10 cellular contexts compared by ENCODE assay signal in genomic region chr3:152508705-152509104, GRCh38.
DNase-seq lines count a peak whose midpoint lies in the region; ATAC-seq and TF ChIP-seq lines count a peak whose summit lies in the region.
"Had no signal": no experiment of that assay in that cellular context is flagged by ENCODE, and none has a peak within 500 bp of the region (broad histone marks: within the 10 kb centered on the region; RNA-seq: fewer than 3 reads in every experiment).

No MANE protein-coding gene starts in this region.

- H3K4me3 Mint-ChIP-seq in naive thymus-derived CD4-positive, alpha-beta T cell: no peak overlapping the region

- ATAC-seq in PC-3 (peak; percentile 48; the same call in 1 of the 2 replicates), gastroesophageal sphincter (no peak), thoracic aorta (ENCODE audit: insufficient number of reproducible peaks, low FRiP score, low read depth) (no peak), GM21528 (IDR thresholded peaks at IDR 0.05; ENCODE audit: low FRiP score, unreplicated experiment) (no peak)
- ATAC-seq in naive thymus-derived CD4-positive, alpha-beta T cell: no peak

- H3K4me1 ChIP-seq in PC-3 (ENCODE audit: insufficient read depth, low read length) (no peaks in the 10 kb centered on the region), gastroesophageal sphincter (no peaks in the 10 kb centered on the region), thoracic aorta (ENCODE audit: control insufficient read depth in 1 of 2, low read depth in 2 of 2) (no peaks in the 10 kb centered on the region)
- H3K4me1 ChIP-seq in naive thymus-derived CD4-positive, alpha-beta T cell (ENCODE audit: control insufficient read depth in 2 of 2, insufficient read depth in 2 of 2, low read length in 2 of 2): no peaks in the 10 kb centered on the region

- no peaks in the 10 kb centered on the region for H3K9me3 ChIP-seq in PC-3 (ENCODE audit: low read length)
- peaks cover 0 to 2% (median 0%) of the 10 kb centered on the region in 3 donors for H3K9me3 ChIP-seq in gastroesophageal sphincter
- no peaks in the 10 kb centered on the region for H3K9me3 ChIP-seq in thoracic aorta
- no peaks in the 10 kb centered on the region for H3K9me3 ChIP-seq in naive thymus-derived CD4-positive, alpha-beta T cell (ENCODE audit: control insufficient read depth in 2 of 3, low read length in 3 of 3)

- TF ChIP-seq CTCF in PC-3 (conservative IDR thresholded peaks at IDR 0.05; ENCODE audit: low read depth, low read length) (peak; percentile 58), gastroesophageal sphincter (IDR thresholded peaks at IDR 0.05) (peak in 3 of 4 experiments; percentile 20 to 26 (median 24)), thoracic aorta (IDR thresholded peaks at IDR 0.05) (peak; percentile 31)

- POLR2A ChIA-PET in PC-3 (lab: Charles Lee; ENCODE audit: unreplicated experiment): no interaction called here
- POLR2A ChIA-PET in naive thymus-derived CD4-positive, alpha-beta T cell (lab: Charles Lee): no interaction called here

- TF ChIP-seq EP300 in gastroesophageal sphincter (IDR thresholded peaks at IDR 0.05): no peak

- no peak for TF ChIP-seq POLR2A in gastroesophageal sphincter (IDR thresholded peaks at IDR 0.05)

- H3K79me2 ChIP-seq in PC-3 (ENCODE audit: low read length): no peaks in the 10 kb centered on the region

- H3K4me1 Mint-ChIP-seq in naive thymus-derived CD4-positive, alpha-beta T cell: peaks cover 0 to 22% (median 0%) of the 10 kb centered on the region in 7 donors

- peaks cover 0 to 6% (median 0%) of the 10 kb centered on the region in 5 donors for H3K27me3 Mint-ChIP-seq in naive thymus-derived CD4-positive, alpha-beta T cell

- DNase-seq in NCI-H748 (lab: John Stamatoyannopoulos, UW; ENCODE audit: unreplicated experiment): peak; percentile 1
- no peak for DNase-seq in NCI-H748 treated with DMSO at 0.1 percent for 48 hours (lab: John Stamatoyannopoulos, UW)
- peak; percentile 61 for DNase-seq in PC-3
- no peak for DNase-seq in thoracic aorta (ENCODE audit: low spot score)
- DNase-seq in naive thymus-derived CD4-positive, alpha-beta T cell: no peak
- DNase-seq in NCI-H1092 (lab: John Stamatoyannopoulos, UW): no peak
- DNase-seq: activated T-cell treated with anti-CD3 and anti-CD28 coated beads for 4 hours; stimulated activated CD4-positive, alpha-beta T cell treated with anti-CD3 and anti-CD28 coated beads, Interleukin-15, amount 100 ng/mL, for 24 hours had no signal

- H3K9me2 ChIP-seq in PC-3 (replicated peaks; ENCODE audit: low read length): no peaks in the 10 kb centered on the region

- H3K27ac Mint-ChIP-seq in naive thymus-derived CD4-positive, alpha-beta T cell: no peak overlapping the region

- H3K36me3 ChIP-seq in PC-3 (ENCODE audit: low read depth, low read length) (no peaks in the 10 kb centered on the region), gastroesophageal sphincter (no peaks in the 10 kb centered on the region), thoracic aorta (no peaks in the 10 kb centered on the region)
- no peaks in the 10 kb centered on the region for H3K36me3 ChIP-seq in naive thymus-derived CD4-positive, alpha-beta T cell (ENCODE audit: control insufficient read depth in 2 of 3, insufficient read depth in 3 of 3, low read length in 3 of 3)

- H3K36me3 Mint-ChIP-seq in naive thymus-derived CD4-positive, alpha-beta T cell: peaks cover under 1 to 23% (median 4%) of the 10 kb centered on the region in 5 donors

- H3K27ac ChIP-seq in PC-3 (ENCODE audit: low read length): no peak overlapping the region
- no peak overlapping the region for H3K27ac ChIP-seq in gastroesophageal sphincter
- no peak overlapping the region for H3K27ac ChIP-seq in thoracic aorta
- no peak overlapping the region for H3K27ac ChIP-seq in naive thymus-derived CD4-positive, alpha-beta T cell (ENCODE audit: low read depth, low read length)

- BruUV-seq in PC-3 (replicated peaks; lab: Mats Ljungman, UMichigan): no TSS peak

- no peaks in the 10 kb centered on the region for H3F3A ChIP-seq in PC-3 (ENCODE audit: low read length, unreplicated experiment)

- CTCF ChIA-PET in PC-3 (lab: Charles Lee): interaction anchor here (0.5 to 1.0 kb wide), 2 partner anchors 36 to 397 kb away, joined by 3 to 6 read pairs; no protein-coding TSS in a partner anchor
- CTCF ChIA-PET in naive thymus-derived CD4-positive, alpha-beta T cell (lab: Charles Lee): no interaction called here

- H3K4me2 ChIP-seq in PC-3 (ENCODE audit: low read length): no peak overlapping the region

- H3K9me3 Mint-ChIP-seq in naive thymus-derived CD4-positive, alpha-beta T cell: no peaks in the 10 kb centered on the region

- no peaks in the 10 kb centered on the region for H4K20me1 ChIP-seq in PC-3 (ENCODE audit: low read length)

- no peak overlapping the region for H3K9ac ChIP-seq in PC-3 (ENCODE audit: low read length)

- intact Hi-C loops in PC-3 (cut with micrococcal nuclease): loop anchor here (1.0 to 2.0 kb wide), 3 partner anchors 16 to 452 kb away; no protein-coding TSS in a partner anchor
- intact Hi-C loops in naive thymus-derived CD4-positive, alpha-beta T cell (cut with micrococcal nuclease): loop anchor here in 1 of 2 donors (5.0 kb wide), 1 partner anchor 36 kb away; no protein-coding TSS in a partner anchor

- H3K4me3 ChIP-seq in PC-3 (ENCODE audit: low read length) (no peak overlapping the region), gastroesophageal sphincter (no peak overlapping the region), thoracic aorta (no peak overlapping the region)
- no peak overlapping the region for H3K4me3 ChIP-seq in naive thymus-derived CD4-positive, alpha-beta T cell (ENCODE audit: low read length)

- no peak overlapping the region for H2AFZ ChIP-seq in PC-3 (ENCODE audit: low read length)

- H3K27me3 ChIP-seq in PC-3 (ENCODE audit: low read length) (no peaks in the 10 kb centered on the region; the same call in 1 of the 2 replicates), gastroesophageal sphincter (no peaks in the 10 kb centered on the region), thoracic aorta (replicated peaks; ENCODE audit: insufficient read depth) (no peaks in the 10 kb centered on the region)
- no peaks in the 10 kb centered on the region for H3K27me3 ChIP-seq in naive thymus-derived CD4-positive, alpha-beta T cell (ENCODE audit: control insufficient read depth in 2 of 2, insufficient read depth in 2 of 2, low read length in 2 of 2)

- 100% methylated on average over 1 of the region's 1 CpG; no CpG with 5 or more reads in 1 of the 2 donors for WGBS in gastroesophageal sphincter (ENCODE audit: low coverage in 1 of 2), 2 donors

Comparison
In these comparisons a context has a peak if more than half of its experiments do, and no peak if none do; other contexts are left out.
1. DNase-seq: peak in NCI-H748 (single experiment) and PC-3 (single experiment); none in NCI-H748 treated with DMSO at 0.1 percent for 48 hours (single experiment), thoracic aorta (single experiment), naive thymus-derived CD4-positive, alpha-beta T cell (0 of 9) and NCI-H1092 (single experiment).
2. Peak in every context shown above with its lines, with median percentiles within 50 percentile points of each other: CTCF ChIP-seq.